In the genomic region with DNA sequence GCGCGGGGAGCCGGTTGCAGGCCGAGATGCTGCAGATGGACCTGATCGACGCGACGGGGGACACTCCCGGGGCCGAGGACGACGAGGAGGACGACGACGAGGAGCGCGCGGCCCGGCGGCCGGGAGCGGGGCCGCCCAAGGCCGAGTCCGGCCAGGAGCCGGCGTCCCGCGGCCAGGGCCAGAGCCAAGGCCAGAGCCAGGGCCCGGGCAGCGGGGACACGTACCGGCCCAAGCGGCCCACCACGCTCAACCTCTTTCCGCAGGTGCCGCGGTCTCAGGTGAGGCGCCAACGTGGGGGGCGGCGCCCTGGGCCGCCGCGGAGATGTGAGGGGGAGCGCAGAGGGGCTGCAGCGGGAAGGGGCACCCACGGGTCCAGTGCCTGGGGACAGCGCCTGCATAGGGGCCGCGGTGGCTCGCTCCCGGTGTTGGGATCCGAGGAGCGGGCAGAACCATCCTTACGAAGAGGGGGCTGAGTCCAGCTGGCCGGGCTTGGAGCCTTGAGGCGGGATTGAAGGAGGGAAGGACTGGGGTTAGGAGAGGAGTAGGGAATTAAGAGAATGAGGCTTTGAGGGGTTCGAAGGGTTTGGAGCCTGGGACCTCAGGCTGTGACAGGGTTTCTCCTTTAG, we compare ENCODE assay signal across 9 cellular contexts. TPM values are rescaled to one million over a fixed set of nuclear protein-coding genes. Genes with fewer than 3 reads are reported as not detected.
A peak's percentile ranks its signal among the peaks of the same experiment; 100 is the strongest.
DNase-seq lines count a peak whose midpoint lies in the region; ATAC-seq, FAIRE-seq and TF ChIP-seq lines count a peak whose summit lies in the region.
"Not testable (repeated sequence)": the region's sequence is repeated elsewhere in the genome, so short reads cannot be mapped to it uniquely, and the experiment has no call there.
"Had no signal": no experiment of that assay in that cellular context is flagged by ENCODE, and none has a peak within 500 bp of the region (broad histone marks: within the 10 kb centered on the region; RNA-seq: fewer than 3 reads in every experiment).

No MANE protein-coding gene starts in this region.

- H3K27me3 ChIP-seq in heart right ventricle (peaks cover 0 to 60% (median 0%) of the 10 kb centered on the region in 7 donors), mucosa of rectum (ENCODE audit: control insufficient read depth in 2 of 2, insufficient read depth in 2 of 2, low read length in 2 of 2) (peaks cover 7 to 27% of the 10 kb centered on the region in 2 donors)

- H3K9me3 Mint-ChIP-seq in activated CD4-positive, alpha-beta memory T cell treated with anti-CD3 and anti-CD28 coated beads for 36 hours = not testable (repeated sequence)

- FAIRE-seq in A549 (lab: Jason Lieb, UNC) = not testable (repeated sequence)

- H3K27ac ChIP-seq in A549 (peak overlapping the region; percentile 86 to 89), caudate nucleus (ENCODE audit: low read depth, low read length) (peak overlapping the region; percentile 96), heart right ventricle (peak overlapping the region in 3 of 10 donors; percentile 9 to 65 (median 20)), skin epidermis (peak overlapping the region in 2 of 21 experiments; percentile 6 to 75)
- not testable (repeated sequence) for H3K27ac ChIP-seq in mucosa of rectum (ENCODE audit: low read depth in 2 of 2, low read length in 2 of 2)

- ATAC-seq in A549 = peak; percentile 6 to 9; a peak in 4 of 6 replicates
- peak; percentile 16 for ATAC-seq in GM18909 (IDR thresholded peaks at IDR 0.05; ENCODE audit: poor library complexity, unreplicated experiment)
- ATAC-seq in heart right ventricle = peak in 3 of 8 donors; percentile 1 to 14 (median 3)

- H3K9ac ChIP-seq in mucosa of rectum (ENCODE audit: low read depth in 1 of 2, low read length in 2 of 2) = not testable (repeated sequence)

- CTCF ChIA-PET in A549 (lab: Yijun Ruan, JAX) = interaction anchor here (0.7 kb wide), 1 partner anchor 9 kb away, joined by 4 read pairs; no protein-coding TSS in a partner anchor
- CTCF ChIA-PET in activated CD4-positive, alpha-beta memory T cell treated with anti-CD3 and anti-CD28 coated beads for 36 hours (lab: Charles Lee) = not testable (repeated sequence)

- peaks cover 0 to 30% (median 0%) of the 10 kb centered on the region in 9 donors for H3K36me3 ChIP-seq in heart right ventricle
- H3K36me3 ChIP-seq in mucosa of rectum (ENCODE audit: control insufficient read depth in 2 of 2, insufficient read depth in 2 of 2, low read length in 2 of 2) = not testable (repeated sequence)

- H3K4me3 ChIP-seq in A549 = peak overlapping the region; percentile 57
- peak overlapping the region; percentile 29 to 71 (median 62) for H3K4me3 ChIP-seq in heart right ventricle
- H3K4me3 ChIP-seq in mucosa of rectum (ENCODE audit: low read length in 2 of 2) = peak overlapping the region; percentile 20 to 30
- H3K4me3 ChIP-seq in skin epidermis = peak overlapping the region; percentile 27 to 54 (median 44)

- DNase-seq in A549 (ENCODE audit: low read depth in 1 of 2, low spot score in 1 of 2); activated CD4-positive, alpha-beta memory T cell treated with anti-CD3 and anti-CD28 coated beads for 36 hours; caudate nucleus (lab: John Stamatoyannopoulos, UW); heart right ventricle: not testable (repeated sequence)
- DNase-seq in NCI-H146 (lab: John Stamatoyannopoulos, UW) = peak; percentile 16

- peak overlapping the region; percentile 35 for H3K4me3 Mint-ChIP-seq in activated CD4-positive, alpha-beta memory T cell treated with anti-CD3 and anti-CD28 coated beads for 36 hours

- intact Hi-C loops in activated CD4-positive, alpha-beta memory T cell treated with anti-CD3 and anti-CD28 coated beads for 36 hours (cut with micrococcal nuclease) = not testable (repeated sequence)
- intact Hi-C loops in heart right ventricle (cut with DNase I) = loop anchor here in 1 of 10 donors (2.0 kb wide), 1 partner anchor 19 kb away; no protein-coding TSS in a partner anchor

- H3K9me3 ChIP-seq in A549; heart right ventricle; mucosa of rectum (ENCODE audit: control insufficient read depth in 2 of 2, low read length in 2 of 2): not testable (repeated sequence)

- peaks cover 13% of the 10 kb centered on the region for H3K27me3 Mint-ChIP-seq in activated CD4-positive, alpha-beta memory T cell treated with anti-CD3 and anti-CD28 coated beads for 36 hours

- H3K4me2 ChIP-seq in A549 = peak overlapping the region; percentile 73

- H3K27ac Mint-ChIP-seq in activated CD4-positive, alpha-beta memory T cell treated with anti-CD3 and anti-CD28 coated beads for 36 hours = not testable (repeated sequence)

- POLR2A ChIA-PET in A549 (lab: Yijun Ruan, JAX) = not testable (repeated sequence)
- POLR2A ChIA-PET in activated CD4-positive, alpha-beta memory T cell treated with anti-CD3 and anti-CD28 coated beads for 36 hours (lab: Charles Lee) = interaction anchor here (1.2 kb wide), 1 partner anchor 18 kb away, joined by 4 read pairs; no protein-coding TSS in a partner anchor

- not testable (repeated sequence) for TF ChIP-seq EP300 in A549 (IDR thresholded peaks at IDR 0.05)

- H3K4me1 Mint-ChIP-seq in activated CD4-positive, alpha-beta memory T cell treated with anti-CD3 and anti-CD28 coated beads for 36 hours (ENCODE audit: low read depth) = not testable (repeated sequence)

- 61% methylated on average over 7 of the region's 59 CpGs for WGBS in A549 (ENCODE audit: missing lambda C conversion rate)
- 2 to 4% methylated on average over 31 to 38 of the region's 59 CpGs for WGBS in heart right ventricle, 2 donors

- H3K4me1 ChIP-seq in A549 (peaks cover 12% of the 10 kb centered on the region; the same call in 2 of the 3 replicates), heart right ventricle (peaks cover 10 to 31% (median 21%) of the 10 kb centered on the region in 9 donors)
- H3K4me1 ChIP-seq in mucosa of rectum (ENCODE audit: control insufficient read depth in 2 of 2, insufficient read depth in 2 of 2, low read length in 2 of 2) = not testable (repeated sequence)

- not testable (repeated sequence) for TF ChIP-seq RAD21 in A549 (conservative IDR thresholded peaks at IDR 0.05 in 1 of 2, IDR thresholded peaks at IDR 0.05 in 1 of 2)

- not testable (repeated sequence) for TF ChIP-seq POLR2A in A549 (IDR thresholded peaks at IDR 0.05; ENCODE audit: low read length)

- H3K36me3 Mint-ChIP-seq in activated CD4-positive, alpha-beta memory T cell treated with anti-CD3 and anti-CD28 coated beads for 36 hours = not testable (repeated sequence)

- not testable (repeated sequence) for TF ChIP-seq CTCF in A549 (IDR thresholded peaks at IDR 0.05); heart right ventricle (IDR thresholded peaks at IDR 0.05)

RNA-seq across cellular contexts. Expression of a gene that starts 6.8 kb away (rescaled TPM):
- polyA plus RNA-seq in A549 (2011; rRNA removed) (0.17 TPM in 1 of 2 replicates, not detected in the other), A549 (2017; fragmentation: RNase III; extraction: RNeasy Plus Mini Kit Qiagen cat#74134 plus additional on column Dnase treatment) (0.18 to 0.22 TPM (median 0.21 TPM) in 3 replicates), heart right ventricle (under 1 TPM; 0.22 to 0.59 TPM)
- polyA plus RNA-seq in A549 (2012; cell fraction: cytosol; rRNA removed) = 0.13 and 0.18 TPM in 2 replicates
- polyA plus RNA-seq in A549 (2012; cell fraction: nucleus; rRNA removed) = 1.7 and 2.0 TPM in 2 replicates
- 1.1 and 2.7 TPM in 2 replicates for polyA minus RNA-seq in A549 (2011; rRNA and poly(A)+ RNA removed)
- total RNA-seq in activated CD4-positive, alpha-beta memory T cell treated with anti-CD3 and anti-CD28 coated beads for 36 hours = under 1 TPM; 0.73 to 0.88 TPM
- under 1 TPM in 3 of 10 donors, not detected in 7; 0.38 to 0.55 (median 0.39) TPM for total RNA-seq in heart right ventricle

RNA-seq across cellular contexts. Expression of a gene that starts 14.8 kb away (rescaled TPM):
- polyA plus RNA-seq in A549 (2011; rRNA removed) (2.6 and 2.7 TPM in 2 replicates), A549 (2017; fragmentation: RNase III; extraction: RNeasy Plus Mini Kit Qiagen cat#74134 plus additional on column Dnase treatment) (5.4 to 5.8 TPM (median 5.7 TPM) in 3 replicates), heart right ventricle (1 to 10 TPM; 2.6 to 3.1 TPM)
- 4.6 and 6.8 TPM in 2 replicates for polyA plus RNA-seq in A549 (2012; cell fraction: cytosol; rRNA removed)
- polyA plus RNA-seq in A549 (2012; cell fraction: nucleus; rRNA removed) = 7.0 and 12.5 TPM in 2 replicates
- polyA minus RNA-seq in A549 (2011; rRNA and poly(A)+ RNA removed) = 5.4 and 6.4 TPM in 2 replicates
- under 1 TPM; 0.43 to 0.58 TPM for total RNA-seq in activated CD4-positive, alpha-beta memory T cell treated with anti-CD3 and anti-CD28 coated beads for 36 hours
- 1 to 10 TPM; 4.4 to 8.0 (median 6.5) TPM for total RNA-seq in heart right ventricle

RNA-seq across cellular contexts. Expression of a gene that starts 17.4 kb away (rescaled TPM):
- polyA plus RNA-seq in A549 (2011; rRNA removed) = 18.0 and 20.2 TPM in 2 replicates
- polyA plus RNA-seq in A549 (2012; cell fraction: cytosol; rRNA removed) = 28.6 and 34.6 TPM in 2 replicates
- 83.0 and 92.0 TPM in 2 replicates for polyA plus RNA-seq in A549 (2012; cell fraction: nucleus; rRNA removed)
- polyA plus RNA-seq in A549 (2017; fragmentation: RNase III; extraction: RNeasy Plus Mini Kit Qiagen cat#74134 plus additional on column Dnase treatment) = 16.2 to 18.2 TPM (median 17.8 TPM) in 3 replicates
- 8.4 and 12.7 TPM in 2 replicates for polyA minus RNA-seq in A549 (2011; rRNA and poly(A)+ RNA removed)
- total RNA-seq in activated CD4-positive, alpha-beta memory T cell treated with anti-CD3 and anti-CD28 coated beads for 36 hours = 10 to 100 TPM; 28.2 to 34.6 TPM
- total RNA-seq in heart right ventricle = 10 to 100 TPM; 10.8 to 17.8 (median 13.6) TPM
- 10 to 100 TPM; 20.1 to 25.4 TPM for polyA plus RNA-seq in heart right ventricle

RNA-seq across cellular contexts. Expression of a gene that starts 22.2 kb away (rescaled TPM):
- polyA plus RNA-seq in A549 (2011; rRNA removed) = 0.97 and 1.2 TPM in 2 replicates
- 4.4 and 5.0 TPM in 2 replicates for polyA plus RNA-seq in A549 (2012; cell fraction: cytosol; rRNA removed)
- polyA plus RNA-seq in A549 (2012; cell fraction: nucleus; rRNA removed) = 10.8 and 14.4 TPM in 2 replicates
- 1.4 to 2.3 TPM (median 2.1 TPM) in 3 replicates for polyA plus RNA-seq in A549 (2017; fragmentation: RNase III; extraction: RNeasy Plus Mini Kit Qiagen cat#74134 plus additional on column Dnase treatment)
- polyA minus RNA-seq in A549 (2011; rRNA and poly(A)+ RNA removed) = 0.70 and 1.4 TPM in 2 replicates
- total RNA-seq in activated CD4-positive, alpha-beta memory T cell treated with anti-CD3 and anti-CD28 coated beads for 36 hours = 1 to 10 TPM; 1.1 to 1.6 TPM
- under 1 TPM in 1 of 10 donors, not detected in 9; 0.42 TPM for total RNA-seq in heart right ventricle
- under 1 TPM in 1 of 2 donors, not detected in 1; 0.23 TPM for polyA plus RNA-seq in heart right ventricle
- total RNA-seq: A172 had no signal

RNA-seq across cellular contexts. Expression of a gene that starts 53.0 kb away (rescaled TPM):
- polyA plus RNA-seq in A549 (2011; rRNA removed) = 4.1 and 4.9 TPM in 2 replicates
- 2.3 and 3.2 TPM in 2 replicates for polyA plus RNA-seq in A549 (2012; cell fraction: cytosol; rRNA removed)
- 10.4 and 10.6 TPM in 2 replicates for polyA plus RNA-seq in A549 (2012; cell fraction: nucleus; rRNA removed)
- polyA plus RNA-seq in A549 (2017; fragmentation: RNase III; extraction: RNeasy Plus Mini Kit Qiagen cat#74134 plus additional on column Dnase treatment) = 2.9 to 4.0 TPM (median 3.2 TPM) in 3 replicates
- polyA minus RNA-seq in A549 (2011; rRNA and poly(A)+ RNA removed) = 12.8 and 13.8 TPM in 2 replicates
- 10 to 100 TPM; 12.1 to 13.4 TPM for total RNA-seq in activated CD4-positive, alpha-beta memory T cell treated with anti-CD3 and anti-CD28 coated beads for 36 hours
- 100 to 1,000 TPM in 5 of 10 donors, 10 to 100 TPM in 5; 61.8 to 131 (median 98.0) TPM for total RNA-seq in heart right ventricle
- polyA plus RNA-seq in heart right ventricle = 10 to 100 TPM; 16.8 to 24.4 TPM
